ENCODE assay signal across 8 cellular contexts in genomic region chr6:1436334-1437306, GRCh38. TPM values are rescaled to one million over a fixed set of nuclear protein-coding genes. Genes with fewer than 3 reads are reported as not detected.
DNase-seq lines count a peak whose midpoint lies in the region; ATAC-seq, FAIRE-seq and TF ChIP-seq lines count a peak whose summit lies in the region.

No MANE protein-coding gene starts in this region.

- no peaks in the 10 kb centered on the region for H4K20me1 ChIP-seq in OCI-LY1 (ENCODE audit: insufficient read depth, low read length)

- no peaks in the 10 kb centered on the region for H3K36me3 ChIP-seq in OCI-LY1 (ENCODE audit: insufficient read depth, low read length)
- H3K36me3 ChIP-seq in gastroesophageal sphincter = no peaks in the 10 kb centered on the region
- no peaks in the 10 kb centered on the region for H3K36me3 ChIP-seq in pancreas

- no peak overlapping the region for H3K27ac ChIP-seq in OCI-LY1 (ENCODE audit: low read depth, low read length, poor library complexity, severe bottlenecking)
- no peak overlapping the region for H3K27ac ChIP-seq in gastroesophageal sphincter
- no peak overlapping the region for H3K27ac ChIP-seq in pancreas

- TF ChIP-seq CTCF in OCI-LY1 (IDR thresholded peaks at IDR 0.05; ENCODE audit: low read length) (peak; percentile 69), gastroesophageal sphincter (IDR thresholded peaks at IDR 0.05) (peak; percentile 78 to 91 (median 87)), pancreas (IDR thresholded peaks at IDR 0.05) (peak; percentile 51 to 79 (median 68))

- no peak overlapping the region for H3K4me2 ChIP-seq in OCI-LY1 (ENCODE audit: low read length)

- no peak overlapping the region for H3K4me3 Mint-ChIP-seq in activated T-helper 17 cell treated with anti-CD3 and anti-CD28 coated beads, Interleukin-2, amount 50 U/mL, for 72 hours

- no peaks in the 10 kb centered on the region for H3K9me3 Mint-ChIP-seq in activated T-helper 17 cell treated with anti-CD3 and anti-CD28 coated beads, Interleukin-2, amount 50 U/mL, for 72 hours

- H3K4me1 ChIP-seq in OCI-LY1 (ENCODE audit: insufficient read depth, low read length, severe bottlenecking) = no peaks in the 10 kb centered on the region
- peaks cover 0 to 8% (median 4%) of the 10 kb centered on the region in 3 donors for H3K4me1 ChIP-seq in gastroesophageal sphincter
- no peaks in the 10 kb centered on the region for H3K4me1 ChIP-seq in pancreas

- no peaks in the 10 kb centered on the region for H3K4me1 Mint-ChIP-seq in activated T-helper 17 cell treated with anti-CD3 and anti-CD28 coated beads, Interleukin-2, amount 50 U/mL, for 72 hours

- TF ChIP-seq POLR2A in gastroesophageal sphincter (IDR thresholded peaks at IDR 0.05) = no peak

- H3K27me3 ChIP-seq in OCI-LY1 (ENCODE audit: insufficient read depth, low read length) (no peaks in the 10 kb centered on the region; the same call in 1 of the 2 replicates), gastroesophageal sphincter (peaks cover 15% of the 10 kb centered on the region), pancreas (peaks cover 0 to 7% (median 0%) of the 10 kb centered on the region in 4 donors)

- H3F3A ChIP-seq in OCI-LY1 (ENCODE audit: insufficient read depth, low read length) = no peaks in the 10 kb centered on the region

- no peak overlapping the region for H3K27ac Mint-ChIP-seq in activated T-helper 17 cell treated with anti-CD3 and anti-CD28 coated beads, Interleukin-2, amount 50 U/mL, for 72 hours

- 28 to 31% methylated on average over 15 to 18 of the region's 18 CpGs for WGBS in gastroesophageal sphincter (ENCODE audit: low coverage in 1 of 2), 2 donors
- WGBS in pancreas, 2 donors = 21 to 23% methylated on average over 18 of the region's 18 CpGs

- ATAC-seq in HG03442 (IDR thresholded peaks at IDR 0.05; ENCODE audit: unreplicated experiment) (peak; percentile 47), gastroesophageal sphincter (peak; percentile 80), pancreas (peak; percentile 82 to 98 (median 94)), HG03457 (IDR thresholded peaks at IDR 0.05; ENCODE audit: unreplicated experiment) (no peak)
- ATAC-seq in activated T-helper 17 cell treated with anti-CD3 and anti-CD28 coated beads, Interleukin-2, amount 50 U/mL, for 72 hours (replicated peaks) = peak; percentile 40

- H3K9me2 ChIP-seq in OCI-LY1 (ENCODE audit: low read depth, low read length) = no peaks in the 10 kb centered on the region

- H3K27me3 Mint-ChIP-seq in activated T-helper 17 cell treated with anti-CD3 and anti-CD28 coated beads, Interleukin-2, amount 50 U/mL, for 72 hours = peaks cover 30% of the 10 kb centered on the region

- intact Hi-C loops in pancreas (cut with DNase I) = no loop called here

- H3K79me2 ChIP-seq in OCI-LY1 (ENCODE audit: insufficient read depth, low read length) = no peaks in the 10 kb centered on the region

- H3K9me3 ChIP-seq in OCI-LY1 (ENCODE audit: low read length) (no peaks in the 10 kb centered on the region), gastroesophageal sphincter (no peaks in the 10 kb centered on the region), pancreas (no peaks in the 10 kb centered on the region)

- H2AFZ ChIP-seq in OCI-LY1 (ENCODE audit: low read length) = no peak overlapping the region

- no peak for TF ChIP-seq EP300 in gastroesophageal sphincter (IDR thresholded peaks at IDR 0.05)

- no peak for FAIRE-seq in pancreas (lab: Jason Lieb, UNC)

- H3K4me3 ChIP-seq in OCI-LY1 (ENCODE audit: low read depth, low read length, poor library complexity, severe bottlenecking) (no peak overlapping the region), gastroesophageal sphincter (no peak overlapping the region), pancreas (no peak overlapping the region)

- no peak overlapping the region for H3K9ac ChIP-seq in OCI-LY1 (ENCODE audit: low read length)

- H3K36me3 Mint-ChIP-seq in activated T-helper 17 cell treated with anti-CD3 and anti-CD28 coated beads, Interleukin-2, amount 50 U/mL, for 72 hours (ENCODE audit: low read depth) = no peaks in the 10 kb centered on the region

- DNase-seq in NCI-H1436 (lab: John Stamatoyannopoulos, UW) (peak; percentile 33), NCI-H1436 treated with DMSO at 0.1 percent for 48 hours (lab: John Stamatoyannopoulos, UW) (no peak), pancreas (peak in 2 of 6 donors; percentile 13 to 57)

RNA-seq across cellular contexts. Expression of gene FOXF2, which starts 47.2 kb away (rescaled TPM):
- total RNA-seq in activated T-helper 17 cell treated with anti-CD3 and anti-CD28 coated beads, Interleukin-2, amount 50 U/mL, for 72 hours = not detected
- total RNA-seq in gastroesophageal sphincter (100 to 1,000 TPM in 2 of 4 donors, 10 to 100 TPM in 2; 41.7 to 154 (median 91.9) TPM), pancreas (under 1 TPM; 0.12 to 0.90 (median 0.35) TPM)
- polyA plus RNA-seq in pancreas = under 1 TPM; 0.23 to 0.82 TPM

Comparison
In these comparisons a context has a peak if more than half of its experiments do, and no peak if none do; other contexts are left out.
1. RNA of gene FOXF2, which starts 47.2 kb away (total RNA-seq): 41.7 to 154 TPM in gastroesophageal sphincter; 0.12 to 0.90 TPM in pancreas and not detected in activated T-helper 17 cell treated with anti-CD3 and anti-CD28 coated beads, Interleukin-2, amount 50 U/mL, for 72 hours; every median in the first group is over 10 times any median in the second.
2. Peak in every context shown above with its lines, with median percentiles within 50 percentile points of each other: CTCF ChIP-seq.